In the genomic region with DNA sequence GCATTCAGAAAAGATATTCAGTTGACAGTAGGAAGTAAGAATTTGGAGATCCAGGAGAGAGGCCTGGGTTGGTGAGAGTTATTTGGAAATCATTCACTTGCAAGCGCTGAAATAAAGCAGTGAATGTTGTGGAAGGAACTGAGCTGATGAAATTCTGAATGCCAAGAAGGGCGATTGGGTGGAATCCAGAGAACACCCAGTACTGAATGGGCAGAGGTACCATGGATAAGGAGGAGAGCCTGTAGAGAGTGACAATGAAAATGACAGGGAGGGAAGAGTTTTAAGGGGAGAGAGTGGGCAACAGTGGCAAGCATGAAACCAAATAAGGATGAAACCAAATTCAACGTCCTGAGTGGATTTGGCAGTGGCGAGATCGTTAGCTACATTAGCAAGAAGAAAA, we compare ENCODE assay signal across 35 cellular contexts. TPM values are rescaled to one million over a fixed set of nuclear protein-coding genes. Genes with fewer than 3 reads are reported as not detected.
DNase-seq lines count a peak whose midpoint lies in the region; ATAC-seq, FAIRE-seq and TF ChIP-seq lines count a peak whose summit lies in the region.
"Had no signal": no experiment of that assay in that cellular context is flagged by ENCODE, and none has a peak within 500 bp of the region (broad histone marks: within the 10 kb centered on the region; RNA-seq: fewer than 3 reads in every experiment).

No MANE protein-coding gene starts in this region.

- H3K9me3 ChIP-seq in right cardiac atrium (ENCODE audit: control insufficient read depth, low read length): no peaks in the 10 kb centered on the region
- H3K9me3 ChIP-seq: A549, BE2C, Caco-2 had no signal

- intact Hi-C loops in Right ventricle myocardium superior (cut with DNase I): no loop called here
- intact Hi-C loops in right cardiac atrium (cut with DNase I): no loop called here
- intact Hi-C loops in left ventricle myocardium superior (cut with micrococcal nuclease): no loop called here
- intact Hi-C loops in Right ventricle myocardium inferior (cut with DNase I): no loop called here

- H3K36me3 ChIP-seq in bronchial epithelial cell (ENCODE audit: control insufficient read depth, insufficient read depth, low read length): no peaks in the 10 kb centered on the region
- H3K36me3 ChIP-seq: BE2C; BLaER1; BLaER1 treated with 17β-estradiol and CSF1 and Interleukin-3, amounts not matched to agents 10 nM and 100 nM had no signal

- H3K27ac ChIP-seq in right cardiac atrium (ENCODE audit: low read length): no peak overlapping the region
- H3K27ac ChIP-seq: 22Rv1; A549; BLaER1; BLaER1 treated with 17β-estradiol and CSF1 and Interleukin-3, amounts not matched to agents 10 nM and 100 nM; C4-2B had no signal

- peak; percentile 62 for FAIRE-seq in bronchial epithelial cell (lab: Jason Lieb, UNC)
- FAIRE-seq: A204.1, A549, D721Med had no signal

- DNase-seq in Right ventricle myocardium superior (no peak), right cardiac atrium (no peak), left ventricle myocardium superior (no peak), Right ventricle myocardium inferior (ENCODE audit: missing footprints) (no peak), bronchial epithelial cell (ENCODE audit: low read depth) (no peak), NCI-H2227 (lab: John Stamatoyannopoulos, UW; ENCODE audit: unreplicated experiment) (no peak)
- DNase-seq: 8988T; ACHN; AML-193; BE2C; C1 segment of cervical spinal cord; Caco-2; Calu3; CD4-positive, alpha-beta memory T cell; CD4-positive, alpha-beta T cell; CD4-positive, CD25-positive, alpha-beta regulatory T cell; CD8-positive, alpha-beta memory T cell; CD8-positive, alpha-beta T cell; COR-L47; DMS 273 treated with DMSO at 0.1 percent for 48 hours; DMS153; DMS53; DMS79; DMS79 treated with DMSO at 0.1 percent for 48 hours; DND-41; EL had no signal

- 91% methylated on average over 5 of the region's 5 CpGs for WGBS in right cardiac atrium

- no peaks in the 10 kb centered on the region for H3K27me3 ChIP-seq in right cardiac atrium (ENCODE audit: control insufficient read depth, insufficient read depth)
- no peaks in the 10 kb centered on the region for H3K27me3 ChIP-seq in bronchial epithelial cell (ENCODE audit: control insufficient read depth, insufficient read depth, low read length)
- H3K27me3 ChIP-seq: BE2C; BLaER1; BLaER1 treated with 17β-estradiol and CSF1 and Interleukin-3, amounts not matched to agents 10 nM and 100 nM had no signal

- H3K4me1 ChIP-seq in right cardiac atrium (ENCODE audit: control insufficient read depth, insufficient read depth, low read length): no peaks in the 10 kb centered on the region
- H3K4me1 ChIP-seq: A549; BE2C; BLaER1; BLaER1 treated with 17β-estradiol and CSF1 and Interleukin-3, amounts not matched to agents 10 nM and 100 nM; Caco-2 had no signal

- TF ChIP-seq CTCF in bronchial epithelial cell (IDR thresholded peaks at IDR 0.05; ENCODE audit: insufficient read depth, low read length, severe bottlenecking): no peak

- H3K4me3 ChIP-seq in right cardiac atrium (ENCODE audit: low read length) (no peak overlapping the region), bronchial epithelial cell (ENCODE audit: low read depth, low read length) (no peak overlapping the region)
- H3K4me3 ChIP-seq: A549; BLaER1; BLaER1 treated with 17β-estradiol and CSF1 and Interleukin-3, amounts not matched to agents 10 nM and 100 nM had no signal

- peak; percentile 71 for ATAC-seq in Right ventricle myocardium superior (ENCODE audit: poor library complexity)
- no peak for ATAC-seq in right cardiac atrium
- ATAC-seq in left ventricle myocardium superior: peak; percentile 70
- no peak for ATAC-seq in Right ventricle myocardium inferior
- ATAC-seq: A549; CD8-positive, alpha-beta T cell had no signal

RNA-seq across cellular contexts. Expression of gene STOX2, which starts 6.7 kb away (rescaled TPM):
- total RNA-seq in Right ventricle myocardium superior (8.5 TPM), right cardiac atrium (10 to 100 TPM; 12.8 to 19.1 (median 17.3) TPM), left ventricle myocardium superior (10.6 TPM), Right ventricle myocardium inferior (9.9 TPM), bronchial epithelial cell (1.3 and 2.4 TPM in 2 replicates)
- polyA plus RNA-seq in right cardiac atrium: 2.5 TPM
- total RNA-seq: B cell; CD4-positive, alpha-beta memory T cell; CD4-positive, alpha-beta T cell; CD4-positive, CD25-positive, alpha-beta regulatory T cell; CD8-positive, alpha-beta memory T cell; CD8-positive, alpha-beta T cell had no signal
- polyA plus RNA-seq: CD14-positive monocyte; CD4-positive, alpha-beta memory T cell; CD4-positive, CD25-positive, alpha-beta regulatory T cell; CD8-positive, alpha-beta memory T cell had no signal

Comparison
In these comparisons a context has a peak if more than half of its experiments do, and no peak if none do; other contexts are left out.
1. ATAC-seq: peak in Right ventricle myocardium superior (single experiment) and left ventricle myocardium superior (single experiment); none in right cardiac atrium (0 of 2) and Right ventricle myocardium inferior (single experiment).